In genomic region chr1:5972198-5972520, GRCh38 we compare ENCODE assay signal across 33 cellular contexts.
"Had no signal": no experiment of that assay in that cellular context is flagged by ENCODE, and none has a peak within 500 bp of the region (broad histone marks: within the 10 kb centered on the region; RNA-seq: fewer than 3 reads in every experiment).

No MANE protein-coding gene starts in this region.

- FAIRE-seq: bronchial epithelial cell, K562, TTC549 had no signal

- H3K4me1 ChIP-seq: SJSA1 had no signal

- ATAC-seq: activated T-cell treated with anti-CD3 and anti-CD28 coated beads, Interleukin-2, amount 50 U/mL, for 4 hours; K562; PC-3 had no signal

- H3K9me3 ChIP-seq: Peyer's patch, SJSA1, SK-N-SH had no signal

- H3K36me3 Mint-ChIP-seq: activated naive CD4-positive, alpha-beta T cell treated with anti-CD3 and anti-CD28 coated beads, Interleukin-2, amount 50 U/mL, for 24 hours had no signal

- H3K27me3 Mint-ChIP-seq: activated B cell treated with CpG ODN at 0.5 μM for 24 hours; activated CD4-positive, alpha-beta memory T cell treated with anti-CD3 and anti-CD28 coated beads for 36 hours; activated naive CD4-positive, alpha-beta T cell treated with anti-CD3 and anti-CD28 coated beads, Interleukin-2, amount 50 U/mL, for 24 hours; activated naive CD8-positive, alpha-beta T cell treated with anti-CD3 and anti-CD28 coated beads, Interleukin-2, amount 10 ng/mL, durations not matched to agents 7 days and 5 days had no signal

- H3K4me3 ChIP-seq: K562, Peyer's patch, SJSA1 had no signal

- H3K4me2 ChIP-seq: SK-N-SH had no signal

- H3K27me3 ChIP-seq: Peyer's patch, SJSA1 had no signal

- H3K9me3 Mint-ChIP-seq: activated B cell treated with CpG ODN at 0.5 μM for 24 hours; activated CD4-positive, alpha-beta memory T cell treated with anti-CD3 and anti-CD28 coated beads for 36 hours; activated naive CD4-positive, alpha-beta T cell treated with anti-CD3 and anti-CD28 coated beads, Interleukin-2, amount 50 U/mL, for 24 hours; activated naive CD8-positive, alpha-beta T cell treated with anti-CD3 and anti-CD28 coated beads, Interleukin-2, amount 10 ng/mL, durations not matched to agents 7 days and 5 days; activated T-cell treated with anti-CD3 and anti-CD28 coated beads, Interleukin-2, amount 50 U/mL, for 4 hours; activated T-helper 1 cell treated with anti-CD3 and anti-CD28 coated beads, Interleukin-12 subunit alpha, Interleukin-12 subunit beta, Interleukin-2, Interleukin-4 antibody, amounts not matched to agents 30 ng/mL and 10 ng/mL and 1 ng/mL, durations not matched to agents 14 hours and 24 hours and 36 hours; brain; T-helper 1 cell treated with Interleukin-12 subunit alpha and Interleukin-12 subunit beta and Interleukin-4 antibody, amounts not matched to agents 30 μg/mL and 1 μg/mL, for 36 hours; T-helper 2 cell treated with Interferon-gamma antibody and Interleukin-4, amounts not matched to agents 5 μg/mL and 100 μg/mL, for 36 hours had no signal

- H3K27ac Mint-ChIP-seq: activated B cell treated with CpG ODN at 0.5 μM for 24 hours; activated CD4-positive, alpha-beta memory T cell treated with anti-CD3 and anti-CD28 coated beads for 36 hours; activated naive CD4-positive, alpha-beta T cell treated with anti-CD3 and anti-CD28 coated beads, Interleukin-2, amount 50 U/mL, for 24 hours; activated naive CD8-positive, alpha-beta T cell treated with anti-CD3 and anti-CD28 coated beads, Interleukin-2, amount 10 ng/mL, durations not matched to agents 7 days and 5 days; activated T-helper 1 cell treated with anti-CD3 and anti-CD28 coated beads, Interleukin-12 subunit alpha, Interleukin-12 subunit beta, Interleukin-2, Interleukin-4 antibody, amounts not matched to agents 30 ng/mL and 10 ng/mL and 1 ng/mL, durations not matched to agents 14 hours and 24 hours and 36 hours; T-helper 1 cell treated with Interleukin-12 subunit alpha and Interleukin-12 subunit beta and Interleukin-4 antibody, amounts not matched to agents 30 μg/mL and 1 μg/mL, for 36 hours; T-helper 2 cell treated with Interferon-gamma antibody and Interleukin-4, amounts not matched to agents 5 μg/mL and 100 μg/mL, for 36 hours had no signal

- H3K27ac ChIP-seq: Peyer's patch, SJSA1 had no signal

- H3K4me3 Mint-ChIP-seq: activated B cell treated with CpG ODN at 0.5 μM for 24 hours; activated CD4-positive, alpha-beta memory T cell treated with anti-CD3 and anti-CD28 coated beads for 36 hours; activated naive CD4-positive, alpha-beta T cell treated with anti-CD3 and anti-CD28 coated beads, Interleukin-2, amount 50 U/mL, for 24 hours; activated naive CD8-positive, alpha-beta T cell treated with anti-CD3 and anti-CD28 coated beads, Interleukin-2, amount 10 ng/mL, durations not matched to agents 7 days and 5 days; activated T-cell treated with anti-CD3 and anti-CD28 coated beads, Interleukin-2, amount 50 U/mL, for 4 hours; activated T-helper 1 cell treated with anti-CD3 and anti-CD28 coated beads, Interleukin-12 subunit alpha, Interleukin-12 subunit beta, Interleukin-2, Interleukin-4 antibody, amounts not matched to agents 30 ng/mL and 10 ng/mL and 1 ng/mL, durations not matched to agents 14 hours and 24 hours and 36 hours; brain; T-helper 1 cell treated with Interleukin-12 subunit alpha and Interleukin-12 subunit beta and Interleukin-4 antibody, amounts not matched to agents 30 μg/mL and 1 μg/mL, for 36 hours; T-helper 2 cell treated with Interferon-gamma antibody and Interleukin-4, amounts not matched to agents 5 μg/mL and 100 μg/mL, for 36 hours had no signal

- H3K4me1 Mint-ChIP-seq: activated B cell treated with CpG ODN at 0.5 μM for 24 hours; activated naive CD8-positive, alpha-beta T cell treated with anti-CD3 and anti-CD28 coated beads, Interleukin-2, amount 10 ng/mL, durations not matched to agents 7 days and 5 days had no signal

- DNase-seq: activated B cell treated with CpG ODN at 0.5 μM for 24 hours; activated CD4-positive, alpha-beta memory T cell treated with anti-CD3 and anti-CD28 coated beads for 36 hours; activated CD4-positive, alpha-beta T cell treated with anti-CD3 and anti-CD28 coated beads for 4 hours; activated CD4-positive, alpha-beta T cell treated with anti-CD3 and anti-CD28 coated beads, Interleukin-2, amount 50 U/mL, for 1 hour; activated CD4-positive, CD25-positive, alpha-beta regulatory T cell treated with anti-CD3 and anti-CD28 coated beads, Interleukin-2, amount 50 U/mL, for 72 hours; activated gamma-delta T cell; activated naive CD4-positive, alpha-beta T cell treated with Interleukin-2 at 50 U/mL for 16 hours; activated naive CD8-positive, alpha-beta T cell treated with anti-CD3 and anti-CD28 coated beads, Interleukin-2, amount 10 ng/mL, durations not matched to agents 7 days and 5 days; activated T-cell treated with anti-CD3 and anti-CD28 coated beads for 4 hours; activated T-cell treated with anti-CD3 and anti-CD28 coated beads, Interleukin-2, amount 50 U/mL, for 4 hours; central memory CD4-positive, alpha-beta T cell; NCI-H1092 treated with DMSO at 0.1 percent for 48 hours; NCI-H187 treated with DMSO at 0.1 percent for 48 hours; NCI-H2081; NCI-H2171 treated with DMSO at 0.1 percent for 48 hours; NCI-H2227 treated with DMSO at 0.1 percent for 48 hours; NCI-H446 treated with DMSO at 0.1 percent for 48 hours; NCI-H524; NK-92 treated with Interleukin-12 subunit alpha and Interleukin-12 subunit beta, amount 100 ng/mL, for 24 hours; PC-3; RPMI8226; SHP77 treated with DMSO at 0.1 percent for 48 hours; SK-N-SH had no signal
